In the genomic region with DNA sequence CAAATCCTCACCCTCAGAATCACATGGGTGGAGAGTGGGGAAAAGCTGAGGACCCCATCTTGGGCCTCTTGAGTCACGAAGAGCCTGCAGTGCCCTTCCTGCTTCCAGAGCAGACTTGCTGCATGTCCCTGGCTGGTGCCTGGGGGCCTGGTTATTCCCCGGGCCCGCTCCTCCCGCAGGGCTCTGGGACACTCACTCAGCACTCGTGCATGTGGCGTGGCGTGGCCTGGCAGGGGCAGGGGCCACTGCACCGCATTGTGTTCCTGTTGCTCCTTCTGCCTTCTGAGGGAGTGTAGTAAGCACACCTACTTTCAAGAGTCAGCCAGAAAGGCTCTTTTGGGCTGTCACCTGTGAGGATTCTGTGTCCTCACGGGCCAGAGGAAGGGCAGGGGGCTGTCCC, we compare ENCODE assay signal across 12 cellular contexts. TPM values are rescaled to one million over a fixed set of nuclear protein-coding genes. Genes with fewer than 3 reads are reported as not detected.
"Had no signal": no experiment of that assay in that cellular context is flagged by ENCODE, and none has a peak within 500 bp of the region (broad histone marks: within the 10 kb centered on the region; RNA-seq: fewer than 3 reads in every experiment).

No MANE protein-coding gene starts in this region.

- H3K4me3 ChIP-seq: GM23248, GM23338, HAP-1 had no signal

- DNase-seq: GM23248, GOT3, H7, H9, HCEC 1CT, HFFc6 had no signal

- H2AFZ ChIP-seq: GM23248, GM23338 had no signal

- ATAC-seq: GM23338, HCT116 had no signal

- H3K4me1 ChIP-seq: HAP-1 had no signal

- H3K36me3 ChIP-seq: HAP-1 had no signal

- H3K27ac ChIP-seq: GM23248 had no signal

- H3K9me3 ChIP-seq: HAP-1 had no signal

- FAIRE-seq: H1, H54 had no signal

- H3K9ac ChIP-seq: GM23248 had no signal

- H3K4me2 ChIP-seq: GM23338 had no signal

RNA-seq across cellular contexts. Expression of a gene that starts 33.7 kb away (rescaled TPM):
- total RNA-seq: GM23248, GM23338, H1, H4, H9, HFFc6 had no signal
- polyA plus RNA-seq: GM23248 had no signal
